Comparison of ENCODE assay signal across 16 cellular contexts in genomic region chr9:6552738-6553121, GRCh38.
A peak's percentile ranks its signal among the peaks of the same experiment; 100 is the strongest.
DNase-seq lines count a peak whose midpoint lies in the region; ATAC-seq and TF ChIP-seq lines count a peak whose summit lies in the region.
"Had no signal": no experiment of that assay in that cellular context is flagged by ENCODE, and none has a peak within 500 bp of the region (broad histone marks: within the 10 kb centered on the region; RNA-seq: fewer than 3 reads in every experiment).

No MANE protein-coding gene starts in this region.

- H3K36me3 ChIP-seq in endodermal cell (ENCODE audit: control insufficient read depth, insufficient read depth, low read length), result no peaks in the 10 kb centered on the region
- H3K36me3 ChIP-seq in mesodermal cell (ENCODE audit: control insufficient read depth, insufficient read depth, low read length), result no peaks in the 10 kb centered on the region
- no peaks in the 10 kb centered on the region for H3K36me3 ChIP-seq in body of pancreas (replicated peaks in 1 of 2; ENCODE audit: insufficient read depth in 1 of 2, low read depth in 2 of 2)
- H3K36me3 ChIP-seq in GM23338 (ENCODE audit: insufficient read depth), result peaks cover 41% of the 10 kb centered on the region
- H3K36me3 ChIP-seq: BE2C, spleen had no signal

- H3K27ac Mint-ChIP-seq in endodermal cell, result no peak overlapping the region
- H3K27ac Mint-ChIP-seq in GM23338, result no peak overlapping the region
- H3K27ac Mint-ChIP-seq: activated CD4-positive, alpha-beta T cell treated with anti-CD3 and anti-CD28 coated beads for 36 hours; activated naive CD4-positive, alpha-beta T cell treated with anti-CD3 and anti-CD28 coated beads, Interleukin-2, amount 50 U/mL, for 24 hours; dendritic cell treated with granulocyte-macrophage colony-stimulating factor and Interleukin-4, amounts not matched to agents 40 ng/mL and 50 ng/mL, for 4 days; T-helper 1 cell treated with Interleukin-12 subunit alpha and Interleukin-12 subunit beta and Interleukin-4 antibody, amounts not matched to agents 30 μg/mL and 1 μg/mL, for 36 hours had no signal

- no peaks in the 10 kb centered on the region for H3K79me2 ChIP-seq in GM23338 (replicated peaks; ENCODE audit: insufficient read depth)

- no peak for TF ChIP-seq POLR2A in body of pancreas (IDR thresholded peaks at IDR 0.05)

- H3K27me3 Mint-ChIP-seq in endodermal cell (ENCODE audit: insufficient read depth) (no peaks in the 10 kb centered on the region), GM23338 (ENCODE audit: insufficient read depth, low read depth, poor library complexity) (peaks cover 2% of the 10 kb centered on the region)
- H3K27me3 Mint-ChIP-seq: activated CD4-positive, alpha-beta T cell treated with anti-CD3 and anti-CD28 coated beads for 36 hours; activated naive CD4-positive, alpha-beta T cell treated with anti-CD3 and anti-CD28 coated beads, Interleukin-2, amount 50 U/mL, for 24 hours; dendritic cell treated with granulocyte-macrophage colony-stimulating factor and Interleukin-4, amounts not matched to agents 40 ng/mL and 50 ng/mL, for 4 days had no signal

- H3K36me3 Mint-ChIP-seq in endodermal cell (ENCODE audit: low read depth) (peaks cover 20% of the 10 kb centered on the region), GM23338 (ENCODE audit: low read depth) (peaks cover 55% of the 10 kb centered on the region)
- H3K36me3 Mint-ChIP-seq: activated naive CD4-positive, alpha-beta T cell treated with anti-CD3 and anti-CD28 coated beads, Interleukin-2, amount 50 U/mL, for 24 hours had no signal

- ATAC-seq in HG03565 (IDR thresholded peaks at IDR 0.05; ENCODE audit: unreplicated experiment), result no peak
- no peak for ATAC-seq in body of pancreas
- ATAC-seq in GM23338, result no peak
- ATAC-seq: activated CD4-positive, alpha-beta T cell treated with anti-CD3 and anti-CD28 coated beads for 36 hours had no signal

- no peaks in the 10 kb centered on the region for H3K4me1 Mint-ChIP-seq in endodermal cell
- peaks cover 2% of the 10 kb centered on the region; the same call in 2 of the 3 replicates for H3K4me1 Mint-ChIP-seq in GM23338
- H3K4me1 Mint-ChIP-seq: activated naive CD4-positive, alpha-beta T cell treated with anti-CD3 and anti-CD28 coated beads, Interleukin-2, amount 50 U/mL, for 24 hours had no signal

- H3K4me3 ChIP-seq in endodermal cell (ENCODE audit: low read length) (no peak overlapping the region), mesodermal cell (ENCODE audit: extremely low read depth, insufficient read depth, low read length, poor library complexity, severe bottlenecking) (no peak overlapping the region), body of pancreas (no peak overlapping the region), GM23338 (no peak overlapping the region)
- H3K4me3 ChIP-seq: spleen had no signal

- H3K9ac ChIP-seq in endodermal cell (ENCODE audit: extremely low read depth, low read length, poor library complexity, severe bottlenecking), result no peak overlapping the region

- H4K20me1 ChIP-seq in GM23338 (replicated peaks; ENCODE audit: insufficient read depth), result peaks cover 2% of the 10 kb centered on the region; the same call in 1 of the 2 replicates

- TF ChIP-seq CTCF in endodermal cell (conservative IDR thresholded peaks at IDR 0.05) (no peak), body of pancreas (IDR thresholded peaks at IDR 0.05) (no peak), GM23338 (conservative IDR thresholded peaks at IDR 0.05; ENCODE audit: low read depth in 2 of 2) (no peak)

- no peaks in the 10 kb centered on the region for H3K9me2 ChIP-seq in GM23338 (ENCODE audit: insufficient read depth)

- intact Hi-C loops in body of pancreas (cut with DNase I), result no loop called here

- H3K4me3 Mint-ChIP-seq in endodermal cell, result no peak overlapping the region
- H3K4me3 Mint-ChIP-seq in GM23338, result no peak overlapping the region
- H3K4me3 Mint-ChIP-seq: activated CD4-positive, alpha-beta T cell treated with anti-CD3 and anti-CD28 coated beads for 36 hours; activated naive CD4-positive, alpha-beta T cell treated with anti-CD3 and anti-CD28 coated beads, Interleukin-2, amount 50 U/mL, for 24 hours; dendritic cell treated with granulocyte-macrophage colony-stimulating factor and Interleukin-4, amounts not matched to agents 40 ng/mL and 50 ng/mL, for 4 days; T-helper 1 cell treated with Interleukin-12 subunit alpha and Interleukin-12 subunit beta and Interleukin-4 antibody, amounts not matched to agents 30 μg/mL and 1 μg/mL, for 36 hours had no signal

- peak overlapping the region; percentile 8 for H3K27ac ChIP-seq in endodermal cell (ENCODE audit: low read depth, low read length)
- peak overlapping the region; percentile 71 for H3K27ac ChIP-seq in mesodermal cell (ENCODE audit: low read depth, low read length, severe bottlenecking)
- no peak overlapping the region for H3K27ac ChIP-seq in body of pancreas
- no peak overlapping the region for H3K27ac ChIP-seq in GM23338 (ENCODE audit: low read depth)
- H3K27ac ChIP-seq: spleen had no signal

- no peak overlapping the region for H2AFZ ChIP-seq in GM23338

- H3F3A ChIP-seq in GM23338 (replicated peaks; ENCODE audit: low read depth), result no peaks in the 10 kb centered on the region

- DNase-seq in Daoy (ENCODE audit: low read depth) (peak; percentile 61), RPMI7951 (ENCODE audit: low read depth) (peak; percentile 72), endodermal cell (no peak), body of pancreas (no peak), GM23338 (ENCODE audit: low spot score) (no peak), anterior cingulate cortex (lab: John Stamatoyannopoulos, UW) (no peak)
- DNase-seq: activated CD4-positive, alpha-beta T cell treated with anti-CD3 and anti-CD28 coated beads for 36 hours; BE2C; mesendoderm; spleen; stimulated activated naive CD4-positive, alpha-beta T cell treated with Interleukin-2 at 50 U/mL for 16 hours had no signal

- H3K27me3 ChIP-seq in endodermal cell (ENCODE audit: control insufficient read depth, insufficient read depth, low read length, poor library complexity, severe bottlenecking) (no peaks in the 10 kb centered on the region), body of pancreas (no peaks in the 10 kb centered on the region), GM23338 (ENCODE audit: insufficient read depth) (no peaks in the 10 kb centered on the region)
- H3K27me3 ChIP-seq: BE2C, spleen had no signal

- 88 to 96% methylated on average over 1 to 3 of the region's 3 CpGs for WGBS in endodermal cell (ENCODE audit: insufficient coverage in 1 of 2, insufficient read length in 1 of 2), 2 experiments
- WGBS in mesodermal cell (ENCODE audit: insufficient coverage in 2 of 2), 2 experiments, result 94 to 100% methylated on average over 1 to 2 of the region's 3 CpGs
- 85 to 94% methylated on average over 3 of the region's 3 CpGs for WGBS in body of pancreas, 2 donors

- H3K4me1 ChIP-seq in endodermal cell (ENCODE audit: control insufficient read depth, insufficient read depth, low read length) (no peaks in the 10 kb centered on the region), mesodermal cell (ENCODE audit: control insufficient read depth, insufficient read depth, low read length, poor library complexity, severe bottlenecking) (peaks cover 27% of the 10 kb centered on the region), body of pancreas (no peaks in the 10 kb centered on the region), GM23338 (ENCODE audit: insufficient read depth) (no peaks in the 10 kb centered on the region)
- H3K4me1 ChIP-seq: spleen had no signal

- no peak overlapping the region for H3K4me2 ChIP-seq in GM23338

- H3K9me3 Mint-ChIP-seq in endodermal cell (no peaks in the 10 kb centered on the region), GM23338 (no peaks in the 10 kb centered on the region)
- H3K9me3 Mint-ChIP-seq: activated naive CD4-positive, alpha-beta T cell treated with anti-CD3 and anti-CD28 coated beads, Interleukin-2, amount 50 U/mL, for 24 hours; dendritic cell treated with granulocyte-macrophage colony-stimulating factor and Interleukin-4, amounts not matched to agents 40 ng/mL and 50 ng/mL, for 4 days; T-helper 1 cell treated with Interleukin-12 subunit alpha and Interleukin-12 subunit beta and Interleukin-4 antibody, amounts not matched to agents 30 μg/mL and 1 μg/mL, for 36 hours had no signal

- H3K9me3 ChIP-seq in endodermal cell (ENCODE audit: control insufficient read depth, low read length) (no peaks in the 10 kb centered on the region), mesodermal cell (ENCODE audit: control insufficient read depth, low read length) (no peaks in the 10 kb centered on the region), body of pancreas (no peaks in the 10 kb centered on the region)
- H3K9me3 ChIP-seq: BE2C, spleen had no signal

TF ChIP-seq in GM23338, 12 proteins besides CTCF, POLR2A, EP300 and RAD21 (continues in another document):
- TF ChIP-seq ZNF331 (CRISPR knock-in tag; IDR thresholded peaks at IDR 0.05; ENCODE audit: low read depth) (no peak), EZH2phosphoT487 (IDR thresholded peaks at IDR 0.05; ENCODE audit: unreplicated experiment) (no peak)
- TF ChIP-seq, protein P1, sequence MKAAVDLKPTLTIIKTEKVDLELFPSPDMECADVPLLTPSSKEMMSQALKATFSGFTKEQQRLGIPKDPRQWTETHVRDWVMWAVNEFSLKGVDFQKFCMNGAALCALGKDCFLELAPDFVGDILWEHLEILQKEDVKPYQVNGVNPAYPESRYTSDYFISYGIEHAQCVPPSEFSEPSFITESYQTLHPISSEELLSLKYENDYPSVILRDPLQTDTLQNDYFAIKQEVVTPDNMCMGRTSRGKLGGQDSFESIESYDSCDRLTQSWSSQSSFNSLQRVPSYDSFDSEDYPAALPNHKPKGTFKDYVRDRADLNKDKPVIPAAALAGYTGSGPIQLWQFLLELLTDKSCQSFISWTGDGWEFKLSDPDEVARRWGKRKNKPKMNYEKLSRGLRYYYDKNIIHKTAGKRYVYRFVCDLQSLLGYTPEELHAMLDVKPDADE (IDR thresholded peaks at IDR 0.05), result no peak

Comparison
In these comparisons a context has a peak if more than half of its experiments do, and no peak if none do; other contexts are left out.
1. DNase-seq: peak in Daoy (single experiment) and RPMI7951 (single experiment); none in endodermal cell (single experiment), body of pancreas (0 of 4), GM23338 (single experiment) and anterior cingulate cortex (0 of 58).
2. H3K27ac ChIP-seq: peak in endodermal cell (single experiment) and mesodermal cell (single experiment); none in body of pancreas (0 of 4) and GM23338 (single experiment).